Comparison of ENCODE assay signal across 9 cellular contexts in the genomic region with DNA sequence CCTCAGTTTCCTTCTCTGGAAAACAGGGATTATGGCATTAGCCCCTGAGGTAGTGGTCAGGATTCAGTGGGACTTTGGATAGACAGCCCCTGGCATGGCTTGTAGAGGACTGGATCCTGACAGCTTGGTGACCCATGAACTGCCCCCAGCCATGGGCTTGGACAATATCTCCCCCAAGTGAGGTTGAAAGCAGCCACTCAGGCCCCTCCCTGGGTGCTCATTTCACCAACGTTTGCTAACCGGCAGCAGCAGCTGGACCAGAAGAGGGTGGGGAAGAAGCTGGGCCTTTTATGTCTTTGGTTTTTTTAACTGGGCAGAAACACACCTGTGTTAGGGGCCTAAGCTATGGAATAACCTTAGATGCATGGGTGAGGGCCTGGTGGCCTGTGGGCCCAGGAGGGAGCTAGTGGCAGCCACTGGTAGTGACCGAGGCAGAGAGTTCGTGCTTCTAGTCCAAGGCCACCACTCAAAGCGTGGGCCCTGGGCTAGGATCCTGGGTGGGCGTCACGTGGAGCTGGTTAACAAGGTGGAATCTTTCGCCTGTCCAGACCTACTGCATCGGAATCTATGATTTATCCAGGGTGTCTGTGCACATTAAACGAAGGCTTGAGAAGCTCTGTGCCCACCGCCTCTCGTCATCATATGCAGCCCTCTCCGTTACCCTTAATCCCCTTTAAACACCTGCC. TPM values are rescaled to one million over a fixed set of nuclear protein-coding genes. Genes with fewer than 3 reads are reported as not detected.
DNase-seq lines count a peak whose midpoint lies in the region; ATAC-seq and TF ChIP-seq lines count a peak whose summit lies in the region.
"Had no signal": no experiment of that assay in that cellular context is flagged by ENCODE, and none has a peak within 500 bp of the region (broad histone marks: within the 10 kb centered on the region; RNA-seq: fewer than 3 reads in every experiment).

No MANE protein-coding gene starts in this region.

- peaks cover 8% of the 10 kb centered on the region for H3K4me1 Mint-ChIP-seq in stimulated activated naive CD8-positive, alpha-beta T cell treated with anti-CD3 and anti-CD28 coated beads, Interleukin-15, Interleukin-2, amounts not matched to agents 100 ng/mL and 50 ng/mL, for 24 hours (ENCODE audit: low read depth)

- TF ChIP-seq CTCF in adrenal gland (IDR thresholded peaks at IDR 0.05), result no peak
- TF ChIP-seq CTCF in vagina (IDR thresholded peaks at IDR 0.05), result no peak

- peak overlapping the region in 4 of 5 donors; percentile 86 to 96 (median 93) for H3K27ac ChIP-seq in adrenal gland
- peak overlapping the region; percentile 87 for H3K27ac ChIP-seq in muscle layer of colon (ENCODE audit: low read depth, low read length)
- H3K27ac ChIP-seq in vagina, result no peak overlapping the region

- H3K36me3 ChIP-seq in adrenal gland (replicated peaks in 1 of 2) (peaks cover 0 to 32% of the 10 kb centered on the region in 2 donors), muscle layer of colon (ENCODE audit: insufficient read depth, low read length) (peaks cover 34% of the 10 kb centered on the region), vagina (peaks cover 0 to 16% of the 10 kb centered on the region in 2 donors)

- 74 to 80% (median 75%) methylated on average over 8 to 13 of the region's 13 CpGs for WGBS in adrenal gland, 4 donors

- no peak for ATAC-seq in stimulated activated naive CD8-positive, alpha-beta T cell treated with anti-CD3 and anti-CD28 coated beads, Interleukin-15, Interleukin-2, amounts not matched to agents 100 U/mL and 50 U/mL, for 24 hours
- ATAC-seq in GM19455 (IDR thresholded peaks at IDR 0.05; ENCODE audit: unreplicated experiment), result no peak
- ATAC-seq in Right ventricle myocardium inferior, result no peak
- no peak for ATAC-seq in GM19324 (IDR thresholded peaks at IDR 0.05; ENCODE audit: low FRiP score, unreplicated experiment)

- H3K4me3 Mint-ChIP-seq in stimulated activated naive CD8-positive, alpha-beta T cell treated with anti-CD3 and anti-CD28 coated beads, Interleukin-15, Interleukin-2, amounts not matched to agents 100 ng/mL and 50 ng/mL, for 24 hours, result peak overlapping the region; percentile 67

- TF ChIP-seq POLR2A in adrenal gland (IDR thresholded peaks at IDR 0.05), result no peak
- no peak for TF ChIP-seq POLR2A in vagina (IDR thresholded peaks at IDR 0.05)

- no peaks in the 10 kb centered on the region for H3K27me3 ChIP-seq in adrenal gland
- H3K27me3 ChIP-seq in muscle layer of colon (ENCODE audit: control insufficient read depth in 1 of 2, insufficient read depth in 2 of 2, low read length in 2 of 2), result no peaks in the 10 kb centered on the region
- H3K27me3 ChIP-seq in vagina, result no peaks in the 10 kb centered on the region

- H3K27ac Mint-ChIP-seq in stimulated activated naive CD8-positive, alpha-beta T cell treated with anti-CD3 and anti-CD28 coated beads, Interleukin-15, Interleukin-2, amounts not matched to agents 100 ng/mL and 50 ng/mL, for 24 hours, result no peak overlapping the region

- H3K9ac ChIP-seq in muscle layer of colon (ENCODE audit: low read length), result peak overlapping the region; percentile 50

- no peaks in the 10 kb centered on the region for H3K9me3 Mint-ChIP-seq in stimulated activated naive CD8-positive, alpha-beta T cell treated with anti-CD3 and anti-CD28 coated beads, Interleukin-15, Interleukin-2, amounts not matched to agents 100 ng/mL and 50 ng/mL, for 24 hours

- H3K4me3 ChIP-seq in adrenal gland (no peak overlapping the region), muscle layer of colon (ENCODE audit: low read depth in 1 of 2, low read length in 2 of 2) (peak overlapping the region; percentile 65 to 73), vagina (peak overlapping the region; percentile 60 to 70)

- peaks cover 13 to 17% of the 10 kb centered on the region in 2 donors for H3K4me1 ChIP-seq in adrenal gland (replicated peaks in 1 of 2)
- H3K4me1 ChIP-seq in muscle layer of colon (ENCODE audit: insufficient read depth, low read length), result peaks cover 18% of the 10 kb centered on the region
- peaks cover 26% of the 10 kb centered on the region for H3K4me1 ChIP-seq in vagina

- H3K27me3 Mint-ChIP-seq in stimulated activated naive CD8-positive, alpha-beta T cell treated with anti-CD3 and anti-CD28 coated beads, Interleukin-15, Interleukin-2, amounts not matched to agents 100 ng/mL and 50 ng/mL, for 24 hours, result peaks cover 58% of the 10 kb centered on the region

- DNase-seq in stimulated activated naive CD8-positive, alpha-beta T cell treated with anti-CD3 and anti-CD28 coated beads, Interleukin-15, Interleukin-2, amounts not matched to agents 100 U/mL and 50 U/mL, for 24 hours, result no peak
- peak in 1 of 7 donors; percentile 25 for DNase-seq in adrenal gland
- no peak for DNase-seq in vagina (ENCODE audit: extremely low spot score in 2 of 2)
- no peak for DNase-seq in Right ventricle myocardium inferior (ENCODE audit: missing footprints)
- DNase-seq: NCI-H1092 treated with DMSO at 0.1 percent for 48 hours had no signal

- H3K9me3 ChIP-seq in adrenal gland (replicated peaks in 1 of 3) (no peaks in the 10 kb centered on the region), muscle layer of colon (ENCODE audit: low read length) (no peaks in the 10 kb centered on the region), vagina (no peaks in the 10 kb centered on the region)

- intact Hi-C loops in adrenal gland (cut with DNase I) (no loop called here), vagina (cut with DNase I) (no loop called here), Right ventricle myocardium inferior (cut with DNase I) (loop anchor here (5.0 kb wide), 2 partner anchors 82 to 177 kb away; no protein-coding TSS in a partner anchor)

- H3K36me3 Mint-ChIP-seq in stimulated activated naive CD8-positive, alpha-beta T cell treated with anti-CD3 and anti-CD28 coated beads, Interleukin-15, Interleukin-2, amounts not matched to agents 100 ng/mL and 50 ng/mL, for 24 hours (ENCODE audit: low read depth), result no peaks in the 10 kb centered on the region

RNA-seq across cellular contexts. Expression of a gene that starts 1.9 kb away (rescaled TPM):
- total RNA-seq in adrenal gland (100 to 1,000 TPM in 1 of 8 donors, 10 to 100 TPM in 7; 35.2 to 121 (median 68.6) TPM), vagina (13.8 TPM), Right ventricle myocardium inferior (15.0 TPM)
- polyA plus RNA-seq in adrenal gland, result 10 to 100 TPM; 17.1 to 66.6 (median 54.1) TPM

RNA-seq across cellular contexts. Expression of a gene that starts 25.3 kb away (rescaled TPM):
- total RNA-seq in adrenal gland, result 10 to 100 TPM in 7 of 8 donors, 1 to 10 TPM in 1; 9.6 to 16.5 (median 12.0) TPM
- 1 to 10 TPM; 5.5 to 7.5 (median 6.8) TPM for polyA plus RNA-seq in adrenal gland
- total RNA-seq in vagina, result 13.3 TPM
- 6.1 TPM for total RNA-seq in Right ventricle myocardium inferior

RNA-seq across cellular contexts. Expression of a gene that starts 52.3 kb away (rescaled TPM):
- total RNA-seq in adrenal gland, result 1,000 to 10,000 TPM in 6 of 8 donors, 100 to 1,000 TPM in 2; 879 to 2,396 (median 1,368) TPM
- polyA plus RNA-seq in adrenal gland, result 1,000 to 10,000 TPM; 1,610 to 4,212 (median 2,925) TPM
- total RNA-seq in vagina, result 2,572 TPM
- total RNA-seq in Right ventricle myocardium inferior, result 775 TPM

RNA-seq across cellular contexts. Expression of a gene that starts 52.5 kb away (rescaled TPM):
- total RNA-seq in adrenal gland (10 to 100 TPM; 18.3 to 31.0 (median 29.3) TPM), vagina (30.0 TPM), Right ventricle myocardium inferior (52.0 TPM)
- polyA plus RNA-seq in adrenal gland, result 10 to 100 TPM in 2 of 3 donors, 1 to 10 TPM in 1; 6.8 to 74.8 (median 36.8) TPM

Comparison
In these comparisons a context has a peak if more than half of its experiments do, and no peak if none do; other contexts are left out.
1. H3K4me3 ChIP-seq: peak in muscle layer of colon (2 of 2) and vagina (2 of 2); none in adrenal gland (0 of 4).